ENCODE assay signal across 18 cellular contexts in the genomic region with DNA sequence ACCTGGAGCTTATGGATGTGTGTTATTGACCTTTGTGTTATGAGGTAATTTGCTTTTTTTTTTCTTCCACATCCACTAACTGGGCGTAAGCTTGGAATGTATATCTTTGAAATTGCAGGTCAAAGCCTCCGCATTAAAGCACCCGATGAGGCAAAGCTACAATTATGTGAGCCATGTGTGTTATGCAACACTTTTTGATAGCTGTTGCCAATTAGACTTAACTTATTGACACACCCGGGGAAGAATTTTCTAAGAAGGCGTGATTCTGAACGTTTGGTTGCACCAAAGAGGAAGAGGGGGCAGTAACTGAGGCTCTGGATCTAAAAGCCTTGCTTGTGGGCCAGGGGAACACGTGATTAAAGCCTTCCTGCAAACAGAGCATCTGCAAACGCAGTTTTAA. TPM values are rescaled to one million over a fixed set of nuclear protein-coding genes. Genes with fewer than 3 reads are reported as not detected.
DNase-seq lines count a peak whose midpoint lies in the region.
"Had no signal": no experiment of that assay in that cellular context is flagged by ENCODE, and none has a peak within 500 bp of the region (broad histone marks: within the 10 kb centered on the region; RNA-seq: fewer than 3 reads in every experiment).

No MANE protein-coding gene starts in this region.

- no peak overlapping the region for H3K4me3 ChIP-seq in MG63
- H3K4me3 ChIP-seq in mucosa of rectum (ENCODE audit: low read length in 2 of 2), result no peak overlapping the region
- H3K4me3 ChIP-seq: prostate gland had no signal

- H3K36me3 ChIP-seq in MG63 (peaks cover 9% of the 10 kb centered on the region), mucosa of rectum (ENCODE audit: control insufficient read depth in 2 of 2, insufficient read depth in 2 of 2, low read length in 2 of 2) (no peaks in the 10 kb centered on the region)
- H3K36me3 ChIP-seq: prostate gland had no signal

- H3K27ac ChIP-seq in epithelial cell of prostate (peak overlapping the region; percentile 5), mucosa of rectum (ENCODE audit: low read depth in 2 of 2, low read length in 2 of 2) (peak overlapping the region; percentile 54 to 61)
- H3K27ac ChIP-seq: prostate gland had no signal

- DNase-seq in AG20443 (ENCODE audit: low spot score) (peak; percentile 62), MG63 (peak; percentile 65), epithelial cell of prostate (ENCODE audit: low read depth, low spot score) (no peak), HUDEP-2 (lab: John Stamatoyannopoulos, UW; ENCODE audit: unreplicated experiment in 76 of 76) (no peak), NCI-H774 (lab: John Stamatoyannopoulos, UW) (no peak), COLO668 (lab: John Stamatoyannopoulos, UW; ENCODE audit: unreplicated experiment) (no peak), SK-N-DZ (ENCODE audit: low spot score) (no peak)
- DNase-seq: activated CD4-positive, CD25-positive, alpha-beta regulatory T cell; activated naive CD4-positive, alpha-beta T cell treated with anti-CD3 and anti-CD28 coated beads for 36 hours; DMS53; Kasumi-1; midbrain; NCI-H2081 treated with DMSO at 0.1 percent for 48 hours; stimulated activated CD4-positive, alpha-beta T cell treated with anti-CD3 and anti-CD28 coated beads, Interleukin-4, amount 100 ng/mL, for 1 hour had no signal

- peak overlapping the region in 1 of 2 donors; percentile 56 for H3K9ac ChIP-seq in mucosa of rectum (ENCODE audit: low read depth in 1 of 2, low read length in 2 of 2)

- H3K27me3 ChIP-seq in MG63, result no peaks in the 10 kb centered on the region
- H3K27me3 ChIP-seq in mucosa of rectum (ENCODE audit: control insufficient read depth in 2 of 2, insufficient read depth in 2 of 2, low read length in 2 of 2), result no peaks in the 10 kb centered on the region

- H3K9me3 ChIP-seq in MG63 (no peaks in the 10 kb centered on the region), mucosa of rectum (ENCODE audit: control insufficient read depth in 2 of 2, low read length in 2 of 2) (no peaks in the 10 kb centered on the region)
- H3K9me3 ChIP-seq: prostate gland had no signal

- H3K4me1 ChIP-seq in mucosa of rectum (ENCODE audit: control insufficient read depth in 2 of 2, insufficient read depth in 2 of 2, low read length in 2 of 2), result peaks cover 5 to 15% of the 10 kb centered on the region in 2 donors
- H3K4me1 ChIP-seq: prostate gland had no signal

RNA-seq across cellular contexts. Expression of a gene that starts 0.6 kb away (rescaled TPM):
- total RNA-seq in MG63 (2014; rRNA removed; shearing (Covaris generic); ENCODE audit: low replicate concordance), result not detected in 2 replicates
- polyA plus RNA-seq in SK-N-DZ (2014; cell fraction: cytosol; rRNA removed), result 1.2 TPM in 1 of 2 replicates, not detected in the other
- polyA plus RNA-seq in SK-N-DZ (2014; cell fraction: nucleus; rRNA removed), result 1.2 and 1.3 TPM in 2 replicates
- total RNA-seq: activated naive CD4-positive, alpha-beta T cell treated with anti-CD3 and anti-CD28 coated beads for 36 hours; epithelial cell of proximal tubule had no signal

RNA-seq across cellular contexts. Expression of a gene that starts 2.7 kb away (rescaled TPM):
- 73.8 and 92.8 TPM in 2 replicates for total RNA-seq in MG63 (2014; rRNA removed; shearing (Covaris generic); ENCODE audit: low replicate concordance)
- not detected in 2 replicates for polyA plus RNA-seq in SK-N-DZ (2014; cell fraction: cytosol; rRNA removed)
- not detected in 2 replicates for polyA plus RNA-seq in SK-N-DZ (2014; cell fraction: nucleus; rRNA removed)
- total RNA-seq: activated naive CD4-positive, alpha-beta T cell treated with anti-CD3 and anti-CD28 coated beads for 36 hours; OCI-LY7 had no signal

RNA-seq across cellular contexts. Expression of a gene that starts 8.8 kb away (rescaled TPM):
- total RNA-seq in MG63 (2014; rRNA removed; shearing (Covaris generic); ENCODE audit: low replicate concordance), result 0.54 and 1.1 TPM in 2 replicates
- polyA plus RNA-seq in SK-N-DZ (2014; cell fraction: cytosol; rRNA removed), result 0.45 TPM in 1 of 2 replicates, not detected in the other
- 0.72 and 3.8 TPM in 2 replicates for polyA plus RNA-seq in SK-N-DZ (2014; cell fraction: nucleus; rRNA removed)

RNA-seq across cellular contexts. Expression of a gene that starts 59.7 kb away (rescaled TPM):
- total RNA-seq in MG63 (2014; rRNA removed; shearing (Covaris generic); ENCODE audit: low replicate concordance), result 64.0 and 98.2 TPM in 2 replicates
- 35.7 and 37.3 TPM in 2 replicates for polyA plus RNA-seq in SK-N-DZ (2014; cell fraction: cytosol; rRNA removed)
- 55.1 and 59.1 TPM in 2 replicates for polyA plus RNA-seq in SK-N-DZ (2014; cell fraction: nucleus; rRNA removed)

Comparison
In these comparisons a context has a peak if more than half of its experiments do, and no peak if none do; other contexts are left out.
1. DNase-seq: peak in AG20443 (single experiment) and MG63 (single experiment); none in epithelial cell of prostate (single experiment), HUDEP-2 (0 of 76), NCI-H774 (single experiment), COLO668 (single experiment) and SK-N-DZ (single experiment).